ENCODE assay signal across 8 cellular contexts in genomic region chr17:30378797-30379302, GRCh38.
DNase-seq lines count a peak whose midpoint lies in the region; ATAC-seq and TF ChIP-seq lines count a peak whose summit lies in the region.

Gene CPD, plus strand, starts transcription at chr17:30378927. Its CDS starts 54 bp downstream, at chr17:30378981.

- DNase-seq in AG08396 (ENCODE audit: low spot score), result peak; percentile 98
- DNase-seq in NCI-H446 (lab: John Stamatoyannopoulos, UW), result peak; percentile 92 to 95
- peak; percentile 95 for DNase-seq in activated CD4-positive, CD25-positive, alpha-beta regulatory T cell treated with anti-CD3 and anti-CD28 coated beads, Interleukin-2, amount 50 U/mL, for 16 hours (ENCODE audit: low read depth, low spot score)
- DNase-seq in central memory CD4-positive, alpha-beta T cell, result peak; percentile 95
- DNase-seq in iris pigment epithelial cell (ENCODE audit: low read depth), result peak; percentile 93
- peak; percentile 93 to 97 for DNase-seq in stimulated activated CD4-positive, alpha-beta T cell treated with anti-CD3 and anti-CD28 coated beads, Interleukin-12 subunit alpha, Interleukin-12 subunit beta, amount 100 ng/mL, for 24 hours (ENCODE audit: low read depth in 2 of 2)

- in situ Hi-C loops in GM18951 (cut with MboI; ENCODE audit: low sequenced_read_pairs, unreplicated experiment), result no loop called here

- ATAC-seq in HG03280 (IDR thresholded peaks at IDR 0.05; ENCODE audit: unreplicated experiment), result peak; percentile 90

- peak; percentile 86 for TF ChIP-seq POLR2A in GM18951 (IDR thresholded peaks at IDR 0.05; ENCODE audit: extremely low read depth, insufficient read depth, insufficient read length)

Comparison
In these comparisons a context has a peak if more than half of its experiments do, and no peak if none do; other contexts are left out.
1. Peak in every context shown above with its lines: DNase-seq and ATAC-seq.